ENCODE assay signal across 10 cellular contexts in genomic region chr20:36473164-36473563, GRCh38.
DNase-seq lines count a peak whose midpoint lies in the region; ATAC-seq and TF ChIP-seq lines count a peak whose summit lies in the region.
"Had no signal": no experiment of that assay in that cellular context is flagged by ENCODE, and none has a peak within 500 bp of the region (broad histone marks: within the 10 kb centered on the region; RNA-seq: fewer than 3 reads in every experiment).

No MANE protein-coding gene starts in this region.

- POLR2A ChIA-PET in T-cell (lab: Charles Lee) = interaction anchor here in 1 of 2 donors (0.6 kb wide), 1 partner anchor 100 kb away, joined by 7 read pairs; the partner anchor contains the start of gene TGIF2

- no peak overlapping the region for H2AFZ ChIP-seq in hepatocyte

- intact Hi-C loops in spleen (cut with DNase I; ENCODE audit: low total_unique reads) = no loop called here

- H3K4me1 Mint-ChIP-seq in T-cell = peaks cover 52 to 62% (median 61%) of the 10 kb centered on the region in 3 donors

- DNase-seq in ELF-1 (ENCODE audit: low read depth, low spot score) (peak; percentile 78), T-cell (no peak), hepatocyte (ENCODE audit: low spot score) (no peak), spleen (no peak), foreskin melanocyte (no peak), NCI-H2081 (lab: John Stamatoyannopoulos, UW) (no peak)
- no peak for DNase-seq in activated naive CD4-positive, alpha-beta T cell (lab: John Stamatoyannopoulos, UW)
- DNase-seq: activated CD4-positive, CD25-positive, alpha-beta regulatory T cell had no signal

- no peak for ATAC-seq in T-cell (replicated peaks in 1 of 4)
- no peak for ATAC-seq in GM19324 (IDR thresholded peaks at IDR 0.05; ENCODE audit: low FRiP score, unreplicated experiment)

- H3K4me3 ChIP-seq in hepatocyte (no peak overlapping the region), spleen (peak overlapping the region in 1 of 8 donors; percentile 12)

- H3K27ac ChIP-seq in hepatocyte = peak overlapping the region; percentile 42
- peak overlapping the region; percentile 75 to 87 (median 80) for H3K27ac ChIP-seq in spleen

- H3K36me3 ChIP-seq in hepatocyte (replicated peaks; ENCODE audit: insufficient read depth, low read depth) (no peaks in the 10 kb centered on the region), spleen (peaks cover 0 to 24% (median 0%) of the 10 kb centered on the region in 6 donors)

- peak overlapping the region; percentile 83 to 86 for H3K27ac Mint-ChIP-seq in T-cell

- H3K4me1 ChIP-seq in hepatocyte (ENCODE audit: insufficient read depth) = peaks cover 40% of the 10 kb centered on the region
- H3K4me1 ChIP-seq in spleen = peaks cover 40 to 78% (median 62%) of the 10 kb centered on the region in 6 donors

- H3K4me2 ChIP-seq in hepatocyte = peak overlapping the region; percentile 61

- H3K79me2 ChIP-seq in hepatocyte = peaks cover 100% of the 10 kb centered on the region

- CTCF ChIA-PET in T-cell (lab: Charles Lee) = interaction anchor here in 1 of 2 donors (0.6 kb wide), 1 partner anchor 303 kb away, joined by 7 read pairs; no protein-coding TSS in a partner anchor

- peak overlapping the region in 1 of 3 donors; percentile 67 for H3K4me3 Mint-ChIP-seq in T-cell
- H3K4me3 Mint-ChIP-seq: nephron had no signal

- TF ChIP-seq CTCF in hepatocyte (IDR thresholded peaks at IDR 0.05; ENCODE audit: poor library complexity) (no peak), spleen (IDR thresholded peaks at IDR 0.05 in 8 of 11, conservative IDR thresholded peaks at IDR 0.05 in 3 of 11) (no peak)

- H4K20me1 ChIP-seq in hepatocyte (ENCODE audit: insufficient read depth, poor library complexity, severe bottlenecking) = peaks cover 98% of the 10 kb centered on the region

- 78% methylated on average over 2 of the region's 2 CpGs for WGBS in hepatocyte (ENCODE audit: low lambda C conversion rate, missing lambda C conversion rate)
- 81 to 92% (median 89%) methylated on average over 2 of the region's 2 CpGs for WGBS in spleen, 5 donors

- no peaks in the 10 kb centered on the region for H3K27me3 ChIP-seq in hepatocyte
- H3K27me3 ChIP-seq in spleen (replicated peaks in 1 of 7) = no peaks in the 10 kb centered on the region

- no peaks in the 10 kb centered on the region for H3K9me3 Mint-ChIP-seq in T-cell
- H3K9me3 Mint-ChIP-seq: nephron had no signal

- peaks cover 7% of the 10 kb centered on the region for H3K36me3 Mint-ChIP-seq in T-cell

- no peaks in the 10 kb centered on the region for H3K9me2 ChIP-seq in hepatocyte (replicated peaks; ENCODE audit: insufficient read depth)

- no peak for TF ChIP-seq POLR2A in spleen (IDR thresholded peaks at IDR 0.05)

- H3K27me3 Mint-ChIP-seq in T-cell = no peaks in the 10 kb centered on the region

- no peaks in the 10 kb centered on the region for H3K9me3 ChIP-seq in hepatocyte (ENCODE audit: low read depth)
- H3K9me3 ChIP-seq in spleen = no peaks in the 10 kb centered on the region
